In the genomic region with DNA sequence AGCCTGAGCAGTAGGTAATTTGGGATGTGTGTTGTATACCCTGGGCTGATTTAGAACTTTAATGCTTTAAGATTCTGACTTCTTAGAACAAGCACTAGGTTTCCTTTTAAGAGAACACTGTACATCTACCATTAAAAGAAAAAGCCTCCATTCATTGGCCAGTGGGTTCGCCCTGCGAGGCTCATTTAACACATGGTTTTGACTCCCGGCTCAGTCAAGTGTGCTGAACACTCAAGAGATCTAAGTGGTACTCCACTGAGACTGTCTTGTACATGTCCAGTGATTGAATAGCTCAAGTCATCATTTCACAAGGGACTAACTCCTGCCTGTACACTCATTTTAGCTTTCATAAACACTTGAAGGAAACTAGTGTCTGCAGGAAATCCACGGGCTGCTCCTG, we compare ENCODE assay signal across 14 cellular contexts. TPM values are rescaled to one million over a fixed set of nuclear protein-coding genes. Genes with fewer than 3 reads are reported as not detected.
DNase-seq lines count a peak whose midpoint lies in the region; ATAC-seq and TF ChIP-seq lines count a peak whose summit lies in the region.
"Had no signal": no experiment of that assay in that cellular context is flagged by ENCODE, and none has a peak within 500 bp of the region (broad histone marks: within the 10 kb centered on the region; RNA-seq: fewer than 3 reads in every experiment).

No MANE protein-coding gene starts in this region.

- DNase-seq in activated naive CD8-positive, alpha-beta T cell treated with anti-CD3 and anti-CD28 coated beads, Interleukin-2, amount 50 U/mL, for 24 hours = no peak
- no peak for DNase-seq in activated naive CD8-positive, alpha-beta T cell treated with anti-CD3 and anti-CD28 coated beads for 36 hours
- DNase-seq in NCI-H128 (lab: John Stamatoyannopoulos, UW; ENCODE audit: unreplicated experiment) (peak; percentile 49), left kidney (ENCODE audit: low read depth, low spot score) (peak; percentile 24), osteocyte (ENCODE audit: extremely low spot score, unreplicated experiment) (no peak), sciatic nerve (ENCODE audit: low spot score) (no peak), medulla oblongata (ENCODE audit: extremely low spot score) (no peak)
- DNase-seq: ACHN; Calu3; CD4-positive, CD25-positive, alpha-beta regulatory T cell; DMS 273 treated with DMSO at 0.1 percent for 48 hours; EL; H7 had no signal

- intact Hi-C loops in sciatic nerve (cut with DNase I) = no loop called here

- peak overlapping the region; percentile 8 for H3K27ac Mint-ChIP-seq in activated naive CD8-positive, alpha-beta T cell treated with anti-CD3 and anti-CD28 coated beads, Interleukin-2, amount 50 U/mL, for 24 hours
- H3K27ac Mint-ChIP-seq in activated naive CD8-positive, alpha-beta T cell treated with anti-CD3 and anti-CD28 coated beads for 36 hours = no peak overlapping the region
- no peak overlapping the region for H3K27ac Mint-ChIP-seq in osteocyte (ENCODE audit: unreplicated experiment)
- H3K27ac Mint-ChIP-seq: GM23338 had no signal

- no peak for TF ChIP-seq CTCF in osteocyte (IDR thresholded peaks at IDR 0.05)

- peaks cover 48% of the 10 kb centered on the region for H3K4me1 Mint-ChIP-seq in activated naive CD8-positive, alpha-beta T cell treated with anti-CD3 and anti-CD28 coated beads, Interleukin-2, amount 50 U/mL, for 24 hours
- H3K4me1 Mint-ChIP-seq in activated naive CD8-positive, alpha-beta T cell treated with anti-CD3 and anti-CD28 coated beads for 36 hours = peaks cover 41% of the 10 kb centered on the region
- peaks cover 21% of the 10 kb centered on the region for H3K4me1 Mint-ChIP-seq in osteocyte (ENCODE audit: unreplicated experiment)

- H3K9me3 Mint-ChIP-seq in activated naive CD8-positive, alpha-beta T cell treated with anti-CD3 and anti-CD28 coated beads, Interleukin-2, amount 50 U/mL, for 24 hours = no peaks in the 10 kb centered on the region
- no peaks in the 10 kb centered on the region for H3K9me3 Mint-ChIP-seq in activated naive CD8-positive, alpha-beta T cell treated with anti-CD3 and anti-CD28 coated beads for 36 hours
- H3K9me3 Mint-ChIP-seq in osteocyte (ENCODE audit: unreplicated experiment) = no peaks in the 10 kb centered on the region
- H3K9me3 Mint-ChIP-seq: CD4-positive, CD25-positive, alpha-beta regulatory T cell; GM23338 had no signal

- H3K36me3 Mint-ChIP-seq in activated naive CD8-positive, alpha-beta T cell treated with anti-CD3 and anti-CD28 coated beads, Interleukin-2, amount 50 U/mL, for 24 hours (ENCODE audit: low read depth) = peaks cover 16% of the 10 kb centered on the region
- H3K36me3 Mint-ChIP-seq in activated naive CD8-positive, alpha-beta T cell treated with anti-CD3 and anti-CD28 coated beads for 36 hours = peaks cover 4% of the 10 kb centered on the region
- no peaks in the 10 kb centered on the region for H3K36me3 Mint-ChIP-seq in osteocyte (ENCODE audit: unreplicated experiment)

- H3K27me3 Mint-ChIP-seq in activated naive CD8-positive, alpha-beta T cell treated with anti-CD3 and anti-CD28 coated beads, Interleukin-2, amount 50 U/mL, for 24 hours = no peaks in the 10 kb centered on the region
- H3K27me3 Mint-ChIP-seq in activated naive CD8-positive, alpha-beta T cell treated with anti-CD3 and anti-CD28 coated beads for 36 hours = no peaks in the 10 kb centered on the region
- no peaks in the 10 kb centered on the region for H3K27me3 Mint-ChIP-seq in osteocyte (ENCODE audit: unreplicated experiment)

- ATAC-seq in activated naive CD8-positive, alpha-beta T cell treated with anti-CD3 and anti-CD28 coated beads, Interleukin-2, amount 50 U/mL, for 24 hours = no peak
- no peak for ATAC-seq in sciatic nerve
- ATAC-seq: GM23338 had no signal

- H3K4me3 Mint-ChIP-seq in activated naive CD8-positive, alpha-beta T cell treated with anti-CD3 and anti-CD28 coated beads, Interleukin-2, amount 50 U/mL, for 24 hours = no peak overlapping the region
- H3K4me3 Mint-ChIP-seq in activated naive CD8-positive, alpha-beta T cell treated with anti-CD3 and anti-CD28 coated beads for 36 hours = no peak overlapping the region
- H3K4me3 Mint-ChIP-seq in osteocyte (ENCODE audit: unreplicated experiment) = no peak overlapping the region
- H3K4me3 Mint-ChIP-seq: GM23338 had no signal

RNA-seq across cellular contexts. Expression of gene FUBP3, which starts 3.9 kb away (rescaled TPM):
- 10 to 100 TPM; 48.4 to 50.8 TPM for total RNA-seq in activated naive CD8-positive, alpha-beta T cell treated with anti-CD3 and anti-CD28 coated beads for 36 hours
- total RNA-seq in osteocyte = 67.7 and 72.7 TPM in 2 replicates
- 53.8 TPM for total RNA-seq in sciatic nerve

Comparison
In these comparisons a context has a peak if more than half of its experiments do, and no peak if none do; other contexts are left out.
1. DNase-seq: peak in NCI-H128 (single experiment) and left kidney (single experiment); none in activated naive CD8-positive, alpha-beta T cell treated with anti-CD3 and anti-CD28 coated beads, Interleukin-2, amount 50 U/mL, for 24 hours (single experiment), activated naive CD8-positive, alpha-beta T cell treated with anti-CD3 and anti-CD28 coated beads for 36 hours (single experiment), osteocyte (single experiment), sciatic nerve (single experiment) and medulla oblongata (single experiment).